In genomic region chr6:3001773-3002293, GRCh38 we compare ENCODE assay signal across 8 cellular contexts. TPM values are rescaled to one million over a fixed set of nuclear protein-coding genes. Genes with fewer than 3 reads are reported as not detected.
DNase-seq lines count a peak whose midpoint lies in the region; ATAC-seq and TF ChIP-seq lines count a peak whose summit lies in the region.

No MANE protein-coding gene starts in this region.

- H3K27ac Mint-ChIP-seq in endothelial cell (ENCODE audit: unreplicated experiment) (no peak overlapping the region), nephron (peak overlapping the region in 1 of 3 experiments; percentile 38)

- H3K4me3 Mint-ChIP-seq in activated T-cell treated with anti-CD3 and anti-CD28 coated beads, Interleukin-2, amount 50 U/mL, for 4 hours, result peak overlapping the region; percentile 58
- no peak overlapping the region for H3K4me3 Mint-ChIP-seq in endothelial cell (ENCODE audit: unreplicated experiment)
- peak overlapping the region; percentile 21 to 78 (median 60) for H3K4me3 Mint-ChIP-seq in nephron

- no peaks in the 10 kb centered on the region for H3K36me3 ChIP-seq in SJCRH30

- H3K4me1 ChIP-seq in SJCRH30, result peaks cover 2% of the 10 kb centered on the region; the same call in 1 of the 2 replicates

- no peaks in the 10 kb centered on the region for H3K9me3 ChIP-seq in SJCRH30 (replicated peaks)

- no peak for ATAC-seq in activated T-cell treated with anti-CD3 and anti-CD28 coated beads, Interleukin-2, amount 50 U/mL, for 4 hours

- H3K36me3 Mint-ChIP-seq in activated T-cell treated with anti-CD3 and anti-CD28 coated beads, Interleukin-2, amount 50 U/mL, for 4 hours (ENCODE audit: insufficient read depth), result peaks cover 9% of the 10 kb centered on the region
- H3K36me3 Mint-ChIP-seq in endothelial cell (ENCODE audit: low read depth, unreplicated experiment) (peaks cover 13% of the 10 kb centered on the region), nephron (ENCODE audit: low read depth) (peaks cover 29% of the 10 kb centered on the region)

- no peak overlapping the region for H3K27ac ChIP-seq in SJCRH30

- peak; percentile 69 for TF ChIP-seq CTCF in endothelial cell (IDR thresholded peaks at IDR 0.05; ENCODE audit: unreplicated experiment)
- peak; percentile 34 to 50 (median 42) for TF ChIP-seq CTCF in nephron (IDR thresholded peaks at IDR 0.05; ENCODE audit: unreplicated experiment in 3 of 3)

- no peaks in the 10 kb centered on the region for H3K9me3 Mint-ChIP-seq in activated T-cell treated with anti-CD3 and anti-CD28 coated beads, Interleukin-2, amount 50 U/mL, for 4 hours
- H3K9me3 Mint-ChIP-seq in endothelial cell (ENCODE audit: unreplicated experiment) (no peaks in the 10 kb centered on the region), nephron (no peaks in the 10 kb centered on the region)

- peaks cover 30% of the 10 kb centered on the region for H3K4me1 Mint-ChIP-seq in activated T-cell treated with anti-CD3 and anti-CD28 coated beads, Interleukin-2, amount 50 U/mL, for 4 hours (ENCODE audit: low read depth)
- peaks cover 12% of the 10 kb centered on the region for H3K4me1 Mint-ChIP-seq in endothelial cell (ENCODE audit: unreplicated experiment)
- H3K4me1 Mint-ChIP-seq in nephron, result peaks cover 14% of the 10 kb centered on the region

- no peak overlapping the region for H3K4me3 ChIP-seq in SJCRH30

- H3K27me3 ChIP-seq in SJCRH30, result no peaks in the 10 kb centered on the region

- DNase-seq in activated T-cell treated with anti-CD3 and anti-CD28 coated beads, Interleukin-2, amount 50 U/mL, for 4 hours, result no peak
- DNase-seq in activated T-cell treated with anti-CD3 and anti-CD28 coated beads, Interleukin-2, amount 50 U/mL, for 48 hours, result no peak
- DNase-seq in HUDEP-2 (lab: John Stamatoyannopoulos, UW; ENCODE audit: unreplicated experiment in 76 of 76), result peak in 63 of 76 experiments; percentile 11 to 87 (median 66)
- peak; percentile 56 for DNase-seq in SK-N-DZ (ENCODE audit: low spot score)
- DNase-seq in endothelial cell (ENCODE audit: low spot score), result no peak
- no peak for DNase-seq in T1000 (lab: John Stamatoyannopoulos, UW)
- DNase-seq in SJCRH30, result no peak

- no peaks in the 10 kb centered on the region for H3K27me3 Mint-ChIP-seq in activated T-cell treated with anti-CD3 and anti-CD28 coated beads, Interleukin-2, amount 50 U/mL, for 4 hours (ENCODE audit: low read depth)
- H3K27me3 Mint-ChIP-seq in endothelial cell (ENCODE audit: unreplicated experiment) (peaks cover 9% of the 10 kb centered on the region), nephron (ENCODE audit: low read depth) (peaks cover 7% of the 10 kb centered on the region)

RNA-seq across cellular contexts. Expression of gene NQO2, which starts 2.1 kb away (rescaled TPM):
- 10 to 100 TPM; 35.5 to 41.8 (median 38.4) TPM for total RNA-seq in activated T-cell treated with anti-CD3 and anti-CD28 coated beads, Interleukin-2, amount 50 U/mL, for 4 hours
- 5.3 and 5.4 TPM in 2 replicates for polyA plus RNA-seq in SK-N-DZ (2014; cell fraction: cytosol; rRNA removed)
- polyA plus RNA-seq in SK-N-DZ (2014; cell fraction: nucleus; rRNA removed), result 2.5 and 2.8 TPM in 2 replicates
- 58.8 TPM for total RNA-seq in endothelial cell (ENCODE audit: unreplicated experiment)
- 15.4 and 17.5 TPM in 2 replicates for total RNA-seq in SJCRH30 (2014; rRNA removed; shearing (Covaris generic))

RNA-seq across cellular contexts. Expression of gene SERPINB6, which starts 30.5 kb away (rescaled TPM):
- 10 to 100 TPM; 14.9 to 15.9 (median 15.3) TPM for total RNA-seq in activated T-cell treated with anti-CD3 and anti-CD28 coated beads, Interleukin-2, amount 50 U/mL, for 4 hours
- polyA plus RNA-seq in SK-N-DZ (2014; cell fraction: cytosol; rRNA removed), result 24.6 and 26.2 TPM in 2 replicates
- polyA plus RNA-seq in SK-N-DZ (2014; cell fraction: nucleus; rRNA removed), result 22.0 and 25.7 TPM in 2 replicates
- total RNA-seq in endothelial cell (ENCODE audit: unreplicated experiment), result 186 TPM
- 60.4 and 62.5 TPM in 2 replicates for total RNA-seq in SJCRH30 (2014; rRNA removed; shearing (Covaris generic))

Comparison
In these comparisons a context has a peak if more than half of its experiments do, and no peak if none do; other contexts are left out.
1. DNase-seq: peak in HUDEP-2 (63 of 76) and SK-N-DZ (single experiment); none in activated T-cell treated with anti-CD3 and anti-CD28 coated beads, Interleukin-2, amount 50 U/mL, for 4 hours (single experiment), activated T-cell treated with anti-CD3 and anti-CD28 coated beads, Interleukin-2, amount 50 U/mL, for 48 hours (0 of 2), endothelial cell (single experiment), T1000 (single experiment) and SJCRH30 (0 of 2).